9 cellular contexts compared by ENCODE assay signal in genomic region chr3:377158-377561, GRCh38.
DNase-seq lines count a peak whose midpoint lies in the region; ATAC-seq and TF ChIP-seq lines count a peak whose summit lies in the region.
"Had no signal": no experiment of that assay in that cellular context is flagged by ENCODE, and none has a peak within 500 bp of the region (broad histone marks: within the 10 kb centered on the region; RNA-seq: fewer than 3 reads in every experiment).

No MANE protein-coding gene starts in this region.

- POLR2A ChIA-PET in Panc1 (lab: Charles Lee): no interaction called here

- TF ChIP-seq CTCF in Panc1 (IDR thresholded peaks at IDR 0.05): peak; percentile 42; the same call in 1 of the 2 replicates
- peak; percentile 77 for TF ChIP-seq CTCF in foreskin keratinocyte (conservative IDR thresholded peaks at IDR 0.05)

- CTCF ChIA-PET in Panc1 (lab: Charles Lee): interaction anchor here (1.0 kb wide), 1 partner anchor 23 kb away, joined by 3 read pairs; no protein-coding TSS in a partner anchor

- no peaks in the 10 kb centered on the region for H3K79me2 ChIP-seq in ACC112 (ENCODE audit: control insufficient read depth, insufficient read depth, low read length, unreplicated experiment)

- no peaks in the 10 kb centered on the region for H3K36me3 ChIP-seq in ACC112 (ENCODE audit: insufficient read depth, low read length)
- no peaks in the 10 kb centered on the region for H3K36me3 ChIP-seq in Panc1 (ENCODE audit: control insufficient read depth, insufficient read depth, low read length)

- DNase-seq in Panc1 (ENCODE audit: low read depth, low spot score) (peak; percentile 13), foreskin keratinocyte (peak; percentile 73 to 92), anterior cingulate cortex (lab: John Stamatoyannopoulos, UW) (no peak), medulla oblongata (ENCODE audit: extremely low spot score) (no peak)
- no peak for DNase-seq in activated CD4-positive, alpha-beta T cell treated with anti-CD3 and anti-CD28 coated beads for 4 hours
- DNase-seq: stimulated activated naive B cell treated with anti-CD40 and anti-IgM and Interleukin-4, amounts not matched to agents 10 μg/mL and 1 μg/mL and 100 μg/mL, for 72 hours had no signal

- H3K27ac ChIP-seq in ACC112 (ENCODE audit: low read depth, low read length) (no peak overlapping the region), Panc1 (ENCODE audit: low read length) (no peak overlapping the region), foreskin keratinocyte (no peak overlapping the region)

- peak overlapping the region; percentile 18 for H2AFZ ChIP-seq in ACC112 (ENCODE audit: low read length, unreplicated experiment)

- no TSS peak for BruUV-seq in Panc1 (replicated peaks; lab: Mats Ljungman, UMichigan)

- in situ Hi-C loops in Panc1 (cut with HindIII; ENCODE audit: low pct_unique_long_range_greater_than_20kb, low sequenced_read_pairs): no loop called here

- no peaks in the 10 kb centered on the region for H3K27me3 ChIP-seq in ACC112 (ENCODE audit: insufficient read depth, low read length)
- H3K27me3 ChIP-seq in Panc1 (ENCODE audit: control insufficient read depth, insufficient read depth, low read length): no peaks in the 10 kb centered on the region
- no peaks in the 10 kb centered on the region for H3K27me3 ChIP-seq in foreskin keratinocyte

- intact Hi-C loops in Panc1 (cut with micrococcal nuclease; ENCODE audit: unreplicated experiment): no loop called here

- ATAC-seq in GM19043 (IDR thresholded peaks at IDR 0.05; ENCODE audit: low read depth, unreplicated experiment) (peak; percentile 56), HG03575 (IDR thresholded peaks at IDR 0.05; ENCODE audit: extremely low read depth, insufficient number of reproducible peaks, low FRiP score, unreplicated experiment) (peak; percentile 82), Panc1 (no peak; the same call in 1 of the 2 replicates), foreskin keratinocyte (peak; percentile 98)

- no peaks in the 10 kb centered on the region for H3K9me3 ChIP-seq in Panc1 (ENCODE audit: control insufficient read depth, insufficient read depth, low read depth, low read length)

- peaks cover 10% of the 10 kb centered on the region for H3K4me1 ChIP-seq in ACC112 (ENCODE audit: control insufficient read depth, insufficient read depth, low read length, unreplicated experiment)
- no peaks in the 10 kb centered on the region for H3K4me1 ChIP-seq in Panc1 (ENCODE audit: control insufficient read depth, insufficient read depth, low read length)
- peaks cover 11% of the 10 kb centered on the region for H3K4me1 ChIP-seq in foreskin keratinocyte

- H3K4me3 ChIP-seq in ACC112 (ENCODE audit: low read depth, low read length) (peak overlapping the region; percentile 57), Panc1 (ENCODE audit: low read depth in 2 of 2, low read length in 2 of 2) (no peak overlapping the region)

Comparison
In these comparisons a context has a peak if more than half of its experiments do, and no peak if none do; other contexts are left out.
1. DNase-seq: peak in Panc1 (single experiment) and foreskin keratinocyte (2 of 2); none in activated CD4-positive, alpha-beta T cell treated with anti-CD3 and anti-CD28 coated beads for 4 hours (0 of 2), anterior cingulate cortex (0 of 58) and medulla oblongata (single experiment).